16 cellular contexts compared by ENCODE assay signal in genomic region chr13:29315847-29316246, GRCh38.
DNase-seq lines count a peak whose midpoint lies in the region; ATAC-seq and TF ChIP-seq lines count a peak whose summit lies in the region.
"Had no signal": no experiment of that assay in that cellular context is flagged by ENCODE, and none has a peak within 500 bp of the region (broad histone marks: within the 10 kb centered on the region; RNA-seq: fewer than 3 reads in every experiment).

No MANE protein-coding gene starts in this region.

- H3K4me3 ChIP-seq in MM.1S (ENCODE audit: low read length) (no peak overlapping the region), testis (no peak overlapping the region)
- H3K4me3 ChIP-seq: HAP-1 had no signal

- H3K9me3 Mint-ChIP-seq in activated naive CD4-positive, alpha-beta T cell treated with anti-CD3 and anti-CD28 coated beads for 36 hours: no peaks in the 10 kb centered on the region
- H3K9me3 Mint-ChIP-seq in activated B cell treated with CpG ODN at 0.5 μM for 24 hours: no peaks in the 10 kb centered on the region
- H3K9me3 Mint-ChIP-seq in stimulated activated naive B cell treated with anti-CD40 and anti-IgM and Interleukin-4, amounts not matched to agents 10 μg/mL and 1 μg/mL and 100 μg/mL, for 72 hours: no peaks in the 10 kb centered on the region

- no peaks in the 10 kb centered on the region for H3K79me2 ChIP-seq in MM.1S (ENCODE audit: low read length)

- no peaks in the 10 kb centered on the region for H3K27me3 Mint-ChIP-seq in activated naive CD4-positive, alpha-beta T cell treated with anti-CD3 and anti-CD28 coated beads for 36 hours (ENCODE audit: low read depth)
- H3K27me3 Mint-ChIP-seq in activated B cell treated with CpG ODN at 0.5 μM for 24 hours: no peaks in the 10 kb centered on the region
- H3K27me3 Mint-ChIP-seq in stimulated activated naive B cell treated with anti-CD40 and anti-IgM and Interleukin-4, amounts not matched to agents 10 μg/mL and 1 μg/mL and 100 μg/mL, for 72 hours: peaks cover 5 to 10% of the 10 kb centered on the region in 2 donors
- H3K27me3 Mint-ChIP-seq: CD4-positive, CD25-positive, alpha-beta regulatory T cell had no signal

- H4K20me1 ChIP-seq in MM.1S (ENCODE audit: insufficient read depth, low read length): no peaks in the 10 kb centered on the region

- H3K27ac ChIP-seq in MM.1S (ENCODE audit: low read length) (peak overlapping the region; percentile 2; the same call in 1 of the 2 replicates), testis (no peak overlapping the region)

- no peak overlapping the region for H2AFZ ChIP-seq in MM.1S (ENCODE audit: low read length)

- no peaks in the 10 kb centered on the region for H3K9me3 ChIP-seq in MM.1S (replicated peaks; ENCODE audit: insufficient read depth, low read length)
- no peaks in the 10 kb centered on the region for H3K9me3 ChIP-seq in testis
- H3K9me3 ChIP-seq: BE2C, HAP-1 had no signal

- intact Hi-C loops in activated naive CD4-positive, alpha-beta T cell treated with anti-CD3 and anti-CD28 coated beads for 36 hours (cut with micrococcal nuclease): no loop called here
- intact Hi-C loops in activated B cell treated with CpG ODN at 0.5 μM for 24 hours (cut with micrococcal nuclease): no loop called here
- intact Hi-C loops in testis (cut with DNase I; ENCODE audit: low total_unique reads): no loop called here

- no peaks in the 10 kb centered on the region for H3K4me1 Mint-ChIP-seq in activated naive CD4-positive, alpha-beta T cell treated with anti-CD3 and anti-CD28 coated beads for 36 hours (ENCODE audit: low read depth)
- H3K4me1 Mint-ChIP-seq in activated B cell treated with CpG ODN at 0.5 μM for 24 hours: no peaks in the 10 kb centered on the region
- no peaks in the 10 kb centered on the region for H3K4me1 Mint-ChIP-seq in stimulated activated naive B cell treated with anti-CD40 and anti-IgM and Interleukin-4, amounts not matched to agents 10 μg/mL and 1 μg/mL and 100 μg/mL, for 72 hours
- H3K4me1 Mint-ChIP-seq: CD4-positive, CD25-positive, alpha-beta regulatory T cell; CD8-positive, alpha-beta memory T cell had no signal

- H3K36me3 ChIP-seq in MM.1S (replicated peaks; ENCODE audit: insufficient read depth, low read length): no peaks in the 10 kb centered on the region
- H3K36me3 ChIP-seq in testis (ENCODE audit: low read depth, missing control alignments): no peaks in the 10 kb centered on the region
- H3K36me3 ChIP-seq: BE2C, HAP-1 had no signal

- POLR2A ChIA-PET in activated B cell treated with CpG ODN at 0.5 μM for 24 hours (lab: Charles Lee): no interaction called here

- H3K4me3 Mint-ChIP-seq in activated naive CD4-positive, alpha-beta T cell treated with anti-CD3 and anti-CD28 coated beads for 36 hours: no peak overlapping the region
- no peak overlapping the region for H3K4me3 Mint-ChIP-seq in activated B cell treated with CpG ODN at 0.5 μM for 24 hours
- H3K4me3 Mint-ChIP-seq in stimulated activated naive B cell treated with anti-CD40 and anti-IgM and Interleukin-4, amounts not matched to agents 10 μg/mL and 1 μg/mL and 100 μg/mL, for 72 hours: no peak overlapping the region
- H3K4me3 Mint-ChIP-seq: CD4-positive, CD25-positive, alpha-beta regulatory T cell; CD8-positive, alpha-beta memory T cell had no signal

- no peak overlapping the region for H3K4me2 ChIP-seq in MM.1S (ENCODE audit: low read depth, low read length)

- no peak overlapping the region for H3K27ac Mint-ChIP-seq in activated naive CD4-positive, alpha-beta T cell treated with anti-CD3 and anti-CD28 coated beads for 36 hours
- no peak overlapping the region for H3K27ac Mint-ChIP-seq in activated B cell treated with CpG ODN at 0.5 μM for 24 hours
- H3K27ac Mint-ChIP-seq in stimulated activated naive B cell treated with anti-CD40 and anti-IgM and Interleukin-4, amounts not matched to agents 10 μg/mL and 1 μg/mL and 100 μg/mL, for 72 hours: no peak overlapping the region
- H3K27ac Mint-ChIP-seq: CD4-positive, CD25-positive, alpha-beta regulatory T cell; CD8-positive, alpha-beta memory T cell had no signal

- H3F3A ChIP-seq in MM.1S (ENCODE audit: insufficient read depth, low read length): no peaks in the 10 kb centered on the region

- no peaks in the 10 kb centered on the region for H3K4me1 ChIP-seq in MM.1S (ENCODE audit: low read length)
- H3K4me1 ChIP-seq in testis: no peaks in the 10 kb centered on the region
- H3K4me1 ChIP-seq: BE2C, HAP-1 had no signal

- DNase-seq in activated naive CD4-positive, alpha-beta T cell treated with anti-CD3 and anti-CD28 coated beads for 36 hours: peak; percentile 7
- no peak for DNase-seq in activated naive CD4-positive, alpha-beta T cell treated with Interleukin-2 at 50 U/mL for 16 hours
- DNase-seq in MM.1S (no peak), activated B cell treated with CpG ODN at 0.5 μM for 24 hours (no peak), inferior parietal cortex (ENCODE audit: extremely low spot score) (no peak), testis (no peak)
- DNase-seq in stimulated activated naive B cell treated with anti-CD40 and anti-IgM and Interleukin-4, amounts not matched to agents 10 μg/mL and 1 μg/mL and 100 μg/mL, for 72 hours: no peak
- DNase-seq: BE2C; C1 segment of cervical spinal cord; CD4-positive, CD25-positive, alpha-beta regulatory T cell; CD8-positive, alpha-beta memory T cell; COR-L47; DMS 273 treated with DMSO at 0.1 percent for 48 hours; DMS53 had no signal

- no peak for TF ChIP-seq CTCF in MM.1S (IDR thresholded peaks at IDR 0.05; ENCODE audit: low read length)
- no peak for TF ChIP-seq CTCF in activated B cell treated with CpG ODN at 0.5 μM for 24 hours (IDR thresholded peaks at IDR 0.05)
- no peak for TF ChIP-seq CTCF in testis (IDR thresholded peaks at IDR 0.05)

- ATAC-seq in activated B cell treated with CpG ODN at 0.5 μM for 24 hours (ENCODE audit: low read depth): peak; percentile 42
- peak; percentile 58 to 73 for ATAC-seq in stimulated activated naive B cell treated with anti-CD40 and anti-IgM and Interleukin-4, amounts not matched to agents 10 μg/mL and 1 μg/mL and 100 μg/mL, for 72 hours (replicated peaks)
- ATAC-seq: HepG2 had no signal

- H3K27me3 ChIP-seq in MM.1S (replicated peaks; ENCODE audit: insufficient read depth, low read length): no peaks in the 10 kb centered on the region
- no peaks in the 10 kb centered on the region for H3K27me3 ChIP-seq in testis

- no peaks in the 10 kb centered on the region for H3K9me2 ChIP-seq in MM.1S (replicated peaks; ENCODE audit: insufficient read depth, low read length)

- CTCF ChIA-PET in activated naive CD4-positive, alpha-beta T cell treated with anti-CD3 and anti-CD28 coated beads for 36 hours (lab: Charles Lee): no interaction called here
- CTCF ChIA-PET in activated B cell treated with CpG ODN at 0.5 μM for 24 hours (lab: Charles Lee): no interaction called here

- 78 to 85% methylated on average over 2 of the region's 2 CpGs for WGBS in testis, 2 donors

- no peak for TF ChIP-seq POLR2A in testis (IDR thresholded peaks at IDR 0.05)

- no peaks in the 10 kb centered on the region for H3K36me3 Mint-ChIP-seq in activated naive CD4-positive, alpha-beta T cell treated with anti-CD3 and anti-CD28 coated beads for 36 hours (ENCODE audit: low read depth)
- H3K36me3 Mint-ChIP-seq in activated B cell treated with CpG ODN at 0.5 μM for 24 hours (ENCODE audit: low read depth): no peaks in the 10 kb centered on the region
- no peaks in the 10 kb centered on the region for H3K36me3 Mint-ChIP-seq in stimulated activated naive B cell treated with anti-CD40 and anti-IgM and Interleukin-4, amounts not matched to agents 10 μg/mL and 1 μg/mL and 100 μg/mL, for 72 hours
- H3K36me3 Mint-ChIP-seq: CD4-positive, CD25-positive, alpha-beta regulatory T cell; CD8-positive, alpha-beta memory T cell had no signal

- H3K9ac ChIP-seq in MM.1S (ENCODE audit: low read length): no peak overlapping the region
